Comparison of ENCODE assay signal across 1 cellular context in genomic region chr4:150668824-150669223, GRCh38.
TF ChIP-seq lines count a peak whose summit lies in the region.

No MANE protein-coding gene starts in this region.

TF ChIP-seq in HCT116, 20 proteins besides CTCF, POLR2A, EP300 and RAD21 (continued from another document):
- TF ChIP-seq MAX (IDR thresholded peaks at IDR 0.05) (no peak), ZFX (IDR thresholded peaks at IDR 0.05) (no peak), TCF7L2 (IDR thresholded peaks at IDR 0.05; ENCODE audit: borderline replicate concordance, extremely low read depth, insufficient read depth, insufficient read length) (no peak), EZH2phosphoT487 (IDR thresholded peaks at IDR 0.05; ENCODE audit: borderline replicate concordance) (no peak), POLR2AphosphoS5 (IDR thresholded peaks at IDR 0.05; ENCODE audit: low read depth, low read length) (no peak)
- TF ChIP-seq, protein P1, sequence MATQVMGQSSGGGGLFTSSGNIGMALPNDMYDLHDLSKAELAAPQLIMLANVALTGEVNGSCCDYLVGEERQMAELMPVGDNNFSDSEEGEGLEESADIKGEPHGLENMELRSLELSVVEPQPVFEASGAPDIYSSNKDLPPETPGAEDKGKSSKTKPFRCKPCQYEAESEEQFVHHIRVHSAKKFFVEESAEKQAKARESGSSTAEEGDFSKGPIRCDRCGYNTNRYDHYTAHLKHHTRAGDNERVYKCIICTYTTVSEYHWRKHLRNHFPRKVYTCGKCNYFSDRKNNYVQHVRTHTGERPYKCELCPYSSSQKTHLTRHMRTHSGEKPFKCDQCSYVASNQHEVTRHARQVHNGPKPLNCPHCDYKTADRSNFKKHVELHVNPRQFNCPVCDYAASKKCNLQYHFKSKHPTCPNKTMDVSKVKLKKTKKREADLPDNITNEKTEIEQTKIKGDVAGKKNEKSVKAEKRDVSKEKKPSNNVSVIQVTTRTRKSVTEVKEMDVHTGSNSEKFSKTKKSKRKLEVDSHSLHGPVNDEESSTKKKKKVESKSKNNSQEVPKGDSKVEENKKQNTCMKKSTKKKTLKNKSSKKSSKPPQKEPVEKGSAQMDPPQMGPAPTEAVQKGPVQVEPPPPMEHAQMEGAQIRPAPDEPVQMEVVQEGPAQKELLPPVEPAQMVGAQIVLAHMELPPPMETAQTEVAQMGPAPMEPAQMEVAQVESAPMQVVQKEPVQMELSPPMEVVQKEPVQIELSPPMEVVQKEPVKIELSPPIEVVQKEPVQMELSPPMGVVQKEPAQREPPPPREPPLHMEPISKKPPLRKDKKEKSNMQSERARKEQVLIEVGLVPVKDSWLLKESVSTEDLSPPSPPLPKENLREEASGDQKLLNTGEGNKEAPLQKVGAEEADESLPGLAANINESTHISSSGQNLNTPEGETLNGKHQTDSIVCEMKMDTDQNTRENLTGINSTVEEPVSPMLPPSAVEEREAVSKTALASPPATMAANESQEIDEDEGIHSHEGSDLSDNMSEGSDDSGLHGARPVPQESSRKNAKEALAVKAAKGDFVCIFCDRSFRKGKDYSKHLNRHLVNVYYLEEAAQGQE (IDR thresholded peaks at IDR 0.05; ENCODE audit: low read depth): no peak
